24 cellular contexts compared by ENCODE assay signal in genomic region chr3:57577786-57578185, GRCh38. TPM values are rescaled to one million over a fixed set of nuclear protein-coding genes. Genes with fewer than 3 reads are reported as not detected.
DNase-seq lines count a peak whose midpoint lies in the region; TF ChIP-seq lines count a peak whose summit lies in the region.
"Had no signal": no experiment of that assay in that cellular context is flagged by ENCODE, and none has a peak within 500 bp of the region (broad histone marks: within the 10 kb centered on the region; RNA-seq: fewer than 3 reads in every experiment).

No MANE protein-coding gene starts in this region.

- H3K9me3 Mint-ChIP-seq in activated CD4-positive, alpha-beta T cell treated with anti-CD3 and anti-CD28 coated beads, Interleukin-2, amount 10 ng/mL, durations not matched to agents 7 days and 5 days: no peaks in the 10 kb centered on the region
- no peaks in the 10 kb centered on the region for H3K9me3 Mint-ChIP-seq in CD4-positive, alpha-beta memory T cell
- no peaks in the 10 kb centered on the region for H3K9me3 Mint-ChIP-seq in chondrocyte (ENCODE audit: low read depth)
- H3K9me3 Mint-ChIP-seq: activated T-helper 1 cell treated with anti-CD3 and anti-CD28 coated beads, Interleukin-12 subunit alpha, Interleukin-12 subunit beta, Interleukin-2, Interleukin-4 antibody, amounts not matched to agents 30 ng/mL and 10 ng/mL and 1 ng/mL, durations not matched to agents 14 hours and 24 hours and 36 hours; WTC11 had no signal

- peaks cover 38% of the 10 kb centered on the region for H3K36me3 ChIP-seq in CD4-positive, alpha-beta memory T cell (ENCODE audit: insufficient read depth, low read length)
- no peaks in the 10 kb centered on the region for H3K36me3 ChIP-seq in parathyroid adenoma (ENCODE audit: control insufficient read depth, insufficient read depth, low read length)

- peaks cover 9% of the 10 kb centered on the region for H3K4me1 Mint-ChIP-seq in activated CD4-positive, alpha-beta T cell treated with anti-CD3 and anti-CD28 coated beads, Interleukin-2, amount 10 ng/mL, durations not matched to agents 7 days and 5 days
- H3K4me1 Mint-ChIP-seq in CD4-positive, alpha-beta memory T cell: peaks cover 12 to 21% (median 14%) of the 10 kb centered on the region in 4 donors
- peaks cover 26% of the 10 kb centered on the region for H3K4me1 Mint-ChIP-seq in chondrocyte (ENCODE audit: low read depth)
- H3K4me1 Mint-ChIP-seq: WTC11 had no signal

- no peak overlapping the region for H3K27ac ChIP-seq in CD4-positive, alpha-beta memory T cell (ENCODE audit: low read depth, low read length)
- peak overlapping the region; percentile 50 for H3K27ac ChIP-seq in parathyroid adenoma
- H3K27ac ChIP-seq: ascending aorta had no signal

- DNase-seq in activated CD4-positive, alpha-beta T cell treated with anti-CD3 and anti-CD28 coated beads, Interleukin-2, amount 10 ng/mL, durations not matched to agents 7 days and 5 days: no peak
- DNase-seq in activated CD4-positive, alpha-beta T cell treated with anti-CD3 and anti-CD28 coated beads for 1 hour: no peak
- DNase-seq in CD4-positive, alpha-beta memory T cell: no peak
- DNase-seq in chondrocyte (ENCODE audit: low spot score) (no peak), head of caudate nucleus (no peak), islet precursor cell (no peak)
- DNase-seq in activated CD8-positive, alpha-beta memory T cell treated with anti-CD3 and anti-CD28 coated beads, Interleukin-2, amount 50 U/mL, for 48 hours: no peak
- DNase-seq: activated naive CD4-positive, alpha-beta T cell treated with anti-CD3 and anti-CD28 coated beads, Interleukin-2, amount 50 U/mL, for 16 hours; AML-193; caudate nucleus; DMS79 treated with DMSO at 0.1 percent for 48 hours; GM23248; kidney glomerular epithelial cell; mammary epithelial cell; MG63; NCI-H1436; NCI-H2107; NCI-H446 treated with DMSO at 0.1 percent for 48 hours; T-helper 9 cell had no signal

- no peak overlapping the region for H3K9ac ChIP-seq in parathyroid adenoma

- H3K27me3 Mint-ChIP-seq in activated CD4-positive, alpha-beta T cell treated with anti-CD3 and anti-CD28 coated beads, Interleukin-2, amount 10 ng/mL, durations not matched to agents 7 days and 5 days: no peaks in the 10 kb centered on the region
- H3K27me3 Mint-ChIP-seq in CD4-positive, alpha-beta memory T cell: no peaks in the 10 kb centered on the region
- no peaks in the 10 kb centered on the region for H3K27me3 Mint-ChIP-seq in chondrocyte (ENCODE audit: low read depth)

- peak overlapping the region; percentile 62 for H3K27ac Mint-ChIP-seq in activated CD4-positive, alpha-beta T cell treated with anti-CD3 and anti-CD28 coated beads, Interleukin-2, amount 10 ng/mL, durations not matched to agents 7 days and 5 days
- peak overlapping the region in 6 of 7 donors; percentile 19 to 83 (median 54) for H3K27ac Mint-ChIP-seq in CD4-positive, alpha-beta memory T cell
- peak overlapping the region; percentile 57 for H3K27ac Mint-ChIP-seq in chondrocyte (ENCODE audit: unreplicated experiment)
- H3K27ac Mint-ChIP-seq: activated T-helper 1 cell treated with anti-CD3 and anti-CD28 coated beads, Interleukin-12 subunit alpha, Interleukin-12 subunit beta, Interleukin-2, Interleukin-4 antibody, amounts not matched to agents 30 ng/mL and 10 ng/mL and 1 ng/mL, durations not matched to agents 14 hours and 24 hours and 36 hours; WTC11 had no signal

- POLR2A ChIA-PET in activated CD4-positive, alpha-beta T cell treated with anti-CD3 and anti-CD28 coated beads, Interleukin-2, amount 10 ng/mL, durations not matched to agents 7 days and 5 days (lab: Charles Lee): no interaction called here
- POLR2A ChIA-PET in CD4-positive, alpha-beta memory T cell (lab: Charles Lee; ENCODE audit: partially characterized antibody): no interaction called here

- intact Hi-C loops in CD4-positive, alpha-beta memory T cell (cut with micrococcal nuclease): no loop called here
- intact Hi-C loops in head of caudate nucleus (cut with DNase I): no loop called here

- CTCF ChIA-PET in activated CD4-positive, alpha-beta T cell treated with anti-CD3 and anti-CD28 coated beads, Interleukin-2, amount 10 ng/mL, durations not matched to agents 7 days and 5 days (lab: Charles Lee): interaction anchor here (0.5 kb wide), 1 partner anchor 37 kb away, joined by 3 read pairs; no protein-coding TSS in a partner anchor
- CTCF ChIA-PET in CD4-positive, alpha-beta memory T cell (lab: Charles Lee; ENCODE audit: partially characterized antibody): interaction anchor here (0.8 kb wide), 1 partner anchor 18 kb away, joined by 3 read pairs; no protein-coding TSS in a partner anchor

- H3K4me3 Mint-ChIP-seq in activated CD4-positive, alpha-beta T cell treated with anti-CD3 and anti-CD28 coated beads, Interleukin-2, amount 10 ng/mL, durations not matched to agents 7 days and 5 days: no peak overlapping the region
- no peak overlapping the region for H3K4me3 Mint-ChIP-seq in CD4-positive, alpha-beta memory T cell
- no peak overlapping the region for H3K4me3 Mint-ChIP-seq in chondrocyte (ENCODE audit: unreplicated experiment)
- H3K4me3 Mint-ChIP-seq: activated T-helper 1 cell treated with anti-CD3 and anti-CD28 coated beads, Interleukin-12 subunit alpha, Interleukin-12 subunit beta, Interleukin-2, Interleukin-4 antibody, amounts not matched to agents 30 ng/mL and 10 ng/mL and 1 ng/mL, durations not matched to agents 14 hours and 24 hours and 36 hours; WTC11 had no signal

- H3K9me3 ChIP-seq in CD4-positive, alpha-beta memory T cell (ENCODE audit: control insufficient read depth in 1 of 2, low read length in 2 of 2): no peaks in the 10 kb centered on the region
- no peaks in the 10 kb centered on the region for H3K9me3 ChIP-seq in parathyroid adenoma (ENCODE audit: control insufficient read depth, low read length)
- H3K9me3 ChIP-seq: ascending aorta, MG63 had no signal

- H3K4me3 ChIP-seq in CD4-positive, alpha-beta memory T cell (ENCODE audit: low read length in 2 of 2): no peak overlapping the region
- H3K4me3 ChIP-seq in parathyroid adenoma (ENCODE audit: low read depth, low read length): no peak overlapping the region
- H3K4me3 ChIP-seq: ascending aorta, GM23248, MG63 had no signal

- no peak for TF ChIP-seq CTCF in chondrocyte (IDR thresholded peaks at IDR 0.05)
- no peak for TF ChIP-seq CTCF in parathyroid adenoma (IDR thresholded peaks at IDR 0.05)

- H3K27me3 ChIP-seq in CD4-positive, alpha-beta memory T cell (ENCODE audit: insufficient read depth, low read length): no peaks in the 10 kb centered on the region
- no peaks in the 10 kb centered on the region for H3K27me3 ChIP-seq in parathyroid adenoma (ENCODE audit: control insufficient read depth, insufficient read depth, low read length)
- H3K27me3 ChIP-seq: ascending aorta, MG63 had no signal

- peaks cover 37% of the 10 kb centered on the region for H3K79me2 ChIP-seq in parathyroid adenoma

- H3K4me2 ChIP-seq in parathyroid adenoma (ENCODE audit: low read length): no peak overlapping the region

- peaks cover under 1% of the 10 kb centered on the region for H3K4me1 ChIP-seq in CD4-positive, alpha-beta memory T cell (ENCODE audit: insufficient read depth, low read length)
- H3K4me1 ChIP-seq in parathyroid adenoma: peaks cover 12% of the 10 kb centered on the region

- H2AFZ ChIP-seq in parathyroid adenoma: no peak overlapping the region
- H2AFZ ChIP-seq: GM23248 had no signal

- peaks cover 45% of the 10 kb centered on the region for H3K36me3 Mint-ChIP-seq in activated CD4-positive, alpha-beta T cell treated with anti-CD3 and anti-CD28 coated beads, Interleukin-2, amount 10 ng/mL, durations not matched to agents 7 days and 5 days (ENCODE audit: low read depth)
- peaks cover 33 to 61% of the 10 kb centered on the region in 2 donors for H3K36me3 Mint-ChIP-seq in CD4-positive, alpha-beta memory T cell
- peaks cover 29% of the 10 kb centered on the region for H3K36me3 Mint-ChIP-seq in chondrocyte (ENCODE audit: low read depth)

RNA-seq across cellular contexts. Expression of gene ARF4, which starts 19.4 kb away (rescaled TPM):
- total RNA-seq in activated CD4-positive, alpha-beta T cell treated with anti-CD3 and anti-CD28 coated beads, Interleukin-2, amount 10 ng/mL, durations not matched to agents 7 days and 5 days: 10 to 100 TPM; 42.3 to 50.3 TPM
- 10 to 100 TPM; 55.8 to 58.5 TPM for total RNA-seq in CD4-positive, alpha-beta memory T cell
- 100 to 1,000 TPM; 125 to 197 TPM for polyA plus RNA-seq in CD4-positive, alpha-beta memory T cell
- 413 to 474 TPM (median 415 TPM) in 3 replicates for total RNA-seq in chondrocyte

RNA-seq across cellular contexts. Expression of gene PDE12, which starts 21.7 kb away (rescaled TPM):
- total RNA-seq in activated CD4-positive, alpha-beta T cell treated with anti-CD3 and anti-CD28 coated beads, Interleukin-2, amount 10 ng/mL, durations not matched to agents 7 days and 5 days: 10 to 100 TPM; 24.5 to 26.8 TPM
- 10 to 100 TPM; 23.8 to 24.9 TPM for total RNA-seq in CD4-positive, alpha-beta memory T cell
- 10 to 100 TPM; 12.9 to 19.8 TPM for polyA plus RNA-seq in CD4-positive, alpha-beta memory T cell
- total RNA-seq in chondrocyte: 16.6 to 17.8 TPM (median 17.5 TPM) in 3 replicates

RNA-seq across cellular contexts. Expression of gene DNAH12, which starts 33.6 kb away (rescaled TPM):
- total RNA-seq in activated CD4-positive, alpha-beta T cell treated with anti-CD3 and anti-CD28 coated beads, Interleukin-2, amount 10 ng/mL, durations not matched to agents 7 days and 5 days: under 1 TPM; 0.06 to 0.10 TPM
- total RNA-seq in CD4-positive, alpha-beta memory T cell: under 1 TPM; 0.09 to 0.11 TPM
- not detected for polyA plus RNA-seq in CD4-positive, alpha-beta memory T cell
- total RNA-seq in chondrocyte: 0.02 to 0.29 TPM (median 0.15 TPM) in 3 replicates
- total RNA-seq: activated T-helper 1 cell treated with anti-CD3 and anti-CD28 coated beads, Interleukin-12 subunit alpha, Interleukin-12 subunit beta, Interleukin-2, Interleukin-4 antibody, amounts not matched to agents 30 ng/mL and 10 ng/mL and 1 ng/mL, durations not matched to agents 14 hours and 24 hours and 36 hours; ascending aorta; HT-29; WTC11 had no signal
